ENCODE assay signal across 8 cellular contexts in genomic region chr2:174697267-174697666, GRCh38.
DNase-seq lines count a peak whose midpoint lies in the region; ATAC-seq lines count a peak whose summit lies in the region.

No MANE protein-coding gene starts in this region.

- H3K36me3 Mint-ChIP-seq in stimulated activated effector memory CD8-positive, alpha-beta T cell treated with anti-CD3 and anti-CD28 coated beads, Interleukin-12 subunit alpha, Interleukin-12 subunit beta, amount 100 ng/mL, for 72 hours, result no peaks in the 10 kb centered on the region

- DNase-seq in C1 segment of cervical spinal cord (lab: John Stamatoyannopoulos, UW) (peak in 8 of 14 donors; percentile 32 to 55 (median 38)), NCI-H2227 treated with DMSO at 0.1 percent for 48 hours (lab: John Stamatoyannopoulos, UW) (peak; percentile 53), dedifferentiated amniotic fluid mesenchymal stem cell (ENCODE audit: extremely low spot score) (peak; percentile 64), lung microvascular endothelial cell (ENCODE audit: low read depth in 2 of 2) (peak; percentile 69 to 75)
- DNase-seq in activated CD4-positive, CD25-positive, alpha-beta regulatory T cell treated with anti-CD3 and anti-CD28 coated beads, Interleukin-2, amount 50 U/mL, for 72 hours, result peak; percentile 55
- peak; percentile 37 to 76 for DNase-seq in stimulated activated effector memory CD8-positive, alpha-beta T cell treated with anti-CD3 and anti-CD28 coated beads, Interleukin-12 subunit alpha, Interleukin-12 subunit beta, amount 100 ng/mL, for 72 hours (ENCODE audit: low spot score in 2 of 2)

- ATAC-seq in GM18868 (IDR thresholded peaks at IDR 0.05; ENCODE audit: unreplicated experiment), result peak; percentile 94
- ATAC-seq in HG03066 (IDR thresholded peaks at IDR 0.05; ENCODE audit: low read depth, unreplicated experiment), result peak; percentile 91
- ATAC-seq in stimulated activated effector memory CD8-positive, alpha-beta T cell treated with anti-CD3 and anti-CD28 coated beads, Interleukin-12 subunit alpha, Interleukin-12 subunit beta, amount 100 ng/mL, for 72 hours, result peak; percentile 94

- no peaks in the 10 kb centered on the region for H3K4me1 Mint-ChIP-seq in stimulated activated effector memory CD8-positive, alpha-beta T cell treated with anti-CD3 and anti-CD28 coated beads, Interleukin-12 subunit alpha, Interleukin-12 subunit beta, amount 100 ng/mL, for 72 hours

- no peak overlapping the region for H3K27ac Mint-ChIP-seq in stimulated activated effector memory CD8-positive, alpha-beta T cell treated with anti-CD3 and anti-CD28 coated beads, Interleukin-12 subunit alpha, Interleukin-12 subunit beta, amount 100 ng/mL, for 72 hours

- no peak overlapping the region for H3K4me3 Mint-ChIP-seq in stimulated activated effector memory CD8-positive, alpha-beta T cell treated with anti-CD3 and anti-CD28 coated beads, Interleukin-12 subunit alpha, Interleukin-12 subunit beta, amount 100 ng/mL, for 72 hours

- H3K9me3 Mint-ChIP-seq in stimulated activated effector memory CD8-positive, alpha-beta T cell treated with anti-CD3 and anti-CD28 coated beads, Interleukin-12 subunit alpha, Interleukin-12 subunit beta, amount 100 ng/mL, for 72 hours, result no peaks in the 10 kb centered on the region

Comparison
In these comparisons a context has a peak if more than half of its experiments do, and no peak if none do; other contexts are left out.
1. Peak in every context shown above with its lines: DNase-seq and ATAC-seq.